17 cellular contexts compared by ENCODE assay signal in genomic region chr11:16110862-16111261, GRCh38.
"Had no signal": no experiment of that assay in that cellular context is flagged by ENCODE, and none has a peak within 500 bp of the region (broad histone marks: within the 10 kb centered on the region; RNA-seq: fewer than 3 reads in every experiment).

No MANE protein-coding gene starts in this region.

- H3K4me3 ChIP-seq: coronary artery, pancreas, stomach, thoracic aorta had no signal

- DNase-seq: activated CD4-positive, alpha-beta T cell treated with anti-CD3 and anti-CD28 coated beads for 48 hours; activated CD8-positive, alpha-beta memory T cell treated with anti-CD3 and anti-CD28 coated beads, Interleukin-2, amount 50 U/mL, for 48 hours; activated CD8-positive, alpha-beta T cell treated with anti-CD3 and anti-CD28 coated beads, Interleukin-2, amount 10 ng/mL, durations not matched to agents 7 days and 5 days; activated naive CD4-positive, alpha-beta T cell treated with Interleukin-2 at 50 U/mL for 16 hours; caudate nucleus; effector CD8-positive, alpha-beta T cell; left ventricle myocardium superior; pancreas; retina; stimulated activated CD4-positive, alpha-beta T cell treated with anti-CD3 and anti-CD28 coated beads, Interleukin-15, amount 100 ng/mL, for 24 hours; stimulated activated CD4-positive, alpha-beta T cell treated with anti-CD3 and anti-CD28 coated beads, Interleukin-4, amount 100 ng/mL, for 24 hours; stomach; T-cell; T1000; WERI-Rb-1 had no signal

- H3K36me3 Mint-ChIP-seq: T-cell had no signal

- H3K27ac Mint-ChIP-seq: activated CD8-positive, alpha-beta T cell treated with anti-CD3 and anti-CD28 coated beads, Interleukin-2, amount 10 ng/mL, durations not matched to agents 7 days and 5 days; T-cell had no signal

- H3K4me1 Mint-ChIP-seq: T-cell had no signal

- H3K27me3 ChIP-seq: pancreas, stomach had no signal

- H3K27ac ChIP-seq: coronary artery, stomach, thoracic aorta, WERI-Rb-1 had no signal

- ATAC-seq: activated CD8-positive, alpha-beta T cell treated with anti-CD3 and anti-CD28 coated beads, Interleukin-2, amount 10 ng/mL, durations not matched to agents 7 days and 5 days; left ventricle myocardium superior; T-cell had no signal

- H3K36me3 ChIP-seq: pancreas, stomach, thoracic aorta, WERI-Rb-1 had no signal

- H3K4me3 Mint-ChIP-seq: activated CD8-positive, alpha-beta T cell treated with anti-CD3 and anti-CD28 coated beads, Interleukin-2, amount 10 ng/mL, durations not matched to agents 7 days and 5 days; T-cell had no signal

- H3K9me3 ChIP-seq: pancreas, thoracic aorta had no signal
